ENCODE assay signal across 8 cellular contexts in genomic region chr9:129036923-129037766, GRCh38. TPM values are rescaled to one million over a fixed set of nuclear protein-coding genes. Genes with fewer than 3 reads are reported as not detected.
DNase-seq lines count a peak whose midpoint lies in the region; ATAC-seq and TF ChIP-seq lines count a peak whose summit lies in the region.

No MANE protein-coding gene starts in this region.

- H3K27ac Mint-ChIP-seq in CD8-positive, alpha-beta memory T cell = peak overlapping the region; percentile 72 to 97 (median 92)
- peak overlapping the region; percentile 48 for H3K27ac Mint-ChIP-seq in neural progenitor cell

- TF ChIP-seq CTCF in Peyer's patch (IDR thresholded peaks at IDR 0.05) = no peak
- TF ChIP-seq CTCF in neural progenitor cell (IDR thresholded peaks at IDR 0.05) = no peak

- no peak for TF ChIP-seq POLR2A in Peyer's patch (IDR thresholded peaks at IDR 0.05)

- POLR2A ChIA-PET in CD8-positive, alpha-beta memory T cell (lab: Charles Lee) = interaction anchor here (0.5 to 1.0 kb wide), 3 partner anchors 9 to 1060 kb away, joined by 3 to 5 read pairs (median 4); partner anchors contain the start of gene SH3GLB2

- peaks cover 13% of the 10 kb centered on the region for H4K20me1 ChIP-seq in neural progenitor cell (ENCODE audit: low read depth)

- peaks cover 0 to 23% (median 2%) of the 10 kb centered on the region in 3 donors for H3K36me3 Mint-ChIP-seq in CD8-positive, alpha-beta memory T cell
- H3K36me3 Mint-ChIP-seq in neural progenitor cell = peaks cover 3% of the 10 kb centered on the region

- CTCF ChIA-PET in CD8-positive, alpha-beta memory T cell (lab: Charles Lee) = interaction anchor here (0.6 to 1.0 kb wide), 3 partner anchors 9 to 103 kb away, joined by 3 read pairs; partner anchors contain the start of gene SH3GLB2

- H3K27me3 ChIP-seq in CD8-positive, alpha-beta memory T cell (ENCODE audit: insufficient read depth, low read length, poor library complexity, severe bottlenecking) = no peaks in the 10 kb centered on the region
- no peaks in the 10 kb centered on the region for H3K27me3 ChIP-seq in Peyer's patch
- no peaks in the 10 kb centered on the region for H3K27me3 ChIP-seq in esophagus (ENCODE audit: control insufficient read depth in 1 of 2, insufficient read depth in 2 of 2, low read length in 2 of 2)
- H3K27me3 ChIP-seq in neural progenitor cell = no peaks in the 10 kb centered on the region

- H3K27ac ChIP-seq in CD8-positive, alpha-beta memory T cell (ENCODE audit: low read depth, low read length) = peak overlapping the region; percentile 74
- H3K27ac ChIP-seq in Peyer's patch (peak overlapping the region; percentile 62 to 89 (median 83)), esophagus (ENCODE audit: low read depth in 2 of 2, low read length in 1 of 2) (peak overlapping the region; percentile 89 to 90), neural progenitor cell (no peak overlapping the region)

- H3K9ac ChIP-seq in neural progenitor cell = peak overlapping the region; percentile 63

- H3K4me3 ChIP-seq in CD8-positive, alpha-beta memory T cell (ENCODE audit: low read length) = peak overlapping the region; percentile 83
- peak overlapping the region; percentile 70 to 96 (median 90) for H3K4me3 ChIP-seq in Peyer's patch
- H3K4me3 ChIP-seq in esophagus (ENCODE audit: low read depth in 1 of 2, low read length in 2 of 2) = peak overlapping the region; percentile 82 to 87
- H3K4me3 ChIP-seq in neural progenitor cell = peak overlapping the region; percentile 72

- peaks cover 6% of the 10 kb centered on the region for H3K36me3 ChIP-seq in CD8-positive, alpha-beta memory T cell (ENCODE audit: insufficient read depth, low read length)
- H3K36me3 ChIP-seq in Peyer's patch = peaks cover 0 to 24% (median 0%) of the 10 kb centered on the region in 3 donors
- peaks cover 0 to 12% of the 10 kb centered on the region in 2 donors for H3K36me3 ChIP-seq in esophagus (ENCODE audit: control insufficient read depth in 2 of 2, insufficient read depth in 2 of 2, low read length in 1 of 2)
- H3K36me3 ChIP-seq in neural progenitor cell = no peaks in the 10 kb centered on the region

- peaks cover 30% of the 10 kb centered on the region for H3K4me1 ChIP-seq in CD8-positive, alpha-beta memory T cell (ENCODE audit: insufficient read depth, low read length)
- peaks cover 0 to 24% (median 12%) of the 10 kb centered on the region in 4 donors for H3K4me1 ChIP-seq in Peyer's patch
- H3K4me1 ChIP-seq in esophagus (ENCODE audit: control insufficient read depth in 2 of 2, insufficient read depth in 2 of 2, low read length in 1 of 2) = peaks cover 8 to 15% of the 10 kb centered on the region in 2 donors
- peaks cover 4% of the 10 kb centered on the region for H3K4me1 ChIP-seq in neural progenitor cell

- peaks cover 8% of the 10 kb centered on the region for H3F3A ChIP-seq in neural progenitor cell (ENCODE audit: low read depth)

- H3K4me2 ChIP-seq in neural progenitor cell = peak overlapping the region; percentile 96

- peak overlapping the region; percentile 30 for H2AFZ ChIP-seq in neural progenitor cell (replicated peaks)

- DNase-seq in CD8-positive, alpha-beta memory T cell = no peak
- DNase-seq in Peyer's patch (no peak), neural progenitor cell (ENCODE audit: low spot score) (no peak), GOT3 (lab: John Stamatoyannopoulos, UW) (no peak), DMS53 (lab: John Stamatoyannopoulos, UW) (no peak), NCI-H2171 (lab: John Stamatoyannopoulos, UW) (no peak)

- no peaks in the 10 kb centered on the region for H3K9me3 ChIP-seq in CD8-positive, alpha-beta memory T cell (ENCODE audit: low read length)
- no peaks in the 10 kb centered on the region for H3K9me3 ChIP-seq in Peyer's patch
- no peaks in the 10 kb centered on the region for H3K9me3 ChIP-seq in esophagus (ENCODE audit: control insufficient read depth in 2 of 2, insufficient read depth in 1 of 2, low read depth in 1 of 2, low read length in 1 of 2)
- no peaks in the 10 kb centered on the region for H3K9me3 ChIP-seq in neural progenitor cell (ENCODE audit: low read depth)

- no peaks in the 10 kb centered on the region for H3K9me3 Mint-ChIP-seq in CD8-positive, alpha-beta memory T cell
- no peaks in the 10 kb centered on the region for H3K9me3 Mint-ChIP-seq in neural progenitor cell

- WGBS in esophagus, 2 donors = 9% methylated on average over 32 of the region's 32 CpGs

- ATAC-seq in GM19455 (IDR thresholded peaks at IDR 0.05; ENCODE audit: unreplicated experiment) = no peak

- H3K4me3 Mint-ChIP-seq in CD8-positive, alpha-beta memory T cell = peak overlapping the region; percentile 95 to 100 (median 97)
- H3K4me3 Mint-ChIP-seq in neural progenitor cell = peak overlapping the region; percentile 98

- H3K4me1 Mint-ChIP-seq in CD8-positive, alpha-beta memory T cell = peaks cover 36 to 45% (median 38%) of the 10 kb centered on the region in 3 donors
- peaks cover 22% of the 10 kb centered on the region for H3K4me1 Mint-ChIP-seq in neural progenitor cell

- no peaks in the 10 kb centered on the region for H3K27me3 Mint-ChIP-seq in CD8-positive, alpha-beta memory T cell
- peaks cover 8% of the 10 kb centered on the region for H3K27me3 Mint-ChIP-seq in neural progenitor cell (ENCODE audit: insufficient read depth, low read depth)

- peaks cover 35% of the 10 kb centered on the region for H3K79me2 ChIP-seq in neural progenitor cell (ENCODE audit: low read depth)

RNA-seq across cellular contexts. Expression of gene MIGA2, which starts 0.7 kb away (rescaled TPM):
- total RNA-seq in CD8-positive, alpha-beta memory T cell = 10 to 100 TPM; 35.5 to 38.8 TPM
- polyA plus RNA-seq in CD8-positive, alpha-beta memory T cell = 13.0 TPM
- total RNA-seq in Peyer's patch (100 to 1,000 TPM in 3 of 4 donors, 10 to 100 TPM in 1; 68.5 to 174 (median 125) TPM), neural progenitor cell (ENCODE audit: low replicate concordance) (10.8 and 39.1 TPM in 2 replicates)
- 10 to 100 TPM; 25.5 to 36.2 TPM for polyA plus RNA-seq in esophagus

RNA-seq across cellular contexts. Expression of gene SH3GLB2, which starts 9.0 kb away (rescaled TPM):
- 10 to 100 TPM; 55.0 to 58.3 TPM for total RNA-seq in CD8-positive, alpha-beta memory T cell
- 36.2 TPM for polyA plus RNA-seq in CD8-positive, alpha-beta memory T cell
- total RNA-seq in Peyer's patch (100 to 1,000 TPM; 156 to 218 (median 183) TPM), neural progenitor cell (ENCODE audit: low replicate concordance) (45.7 and 98.8 TPM in 2 replicates)
- polyA plus RNA-seq in esophagus = 100 to 1,000 TPM; 144 to 183 TPM

RNA-seq across cellular contexts. Expression of gene DOLPP1, which starts 43.8 kb away (rescaled TPM):
- 10 to 100 TPM; 27.8 to 30.2 TPM for total RNA-seq in CD8-positive, alpha-beta memory T cell
- 15.3 TPM for polyA plus RNA-seq in CD8-positive, alpha-beta memory T cell
- total RNA-seq in Peyer's patch (10 to 100 TPM in 3 of 4 donors, not detected in 1; 37.6 to 53.9 (median 46.1) TPM), neural progenitor cell (ENCODE audit: low replicate concordance) (25.1 and 39.0 TPM in 2 replicates)
- 10 to 100 TPM; 11.4 to 16.5 TPM for polyA plus RNA-seq in esophagus
